Comparison of ENCODE assay signal across 1 cellular context in genomic region chr5:40797273-40798011, GRCh38.
TF ChIP-seq lines count a peak whose summit lies in the region.

No MANE protein-coding gene starts in this region.

TF ChIP-seq in K562, 482 proteins besides CTCF, POLR2A, EP300 and RAD21 (continued from another document):
- TF ChIP-seq RFX1 (IDR thresholded peaks at IDR 0.05) (peak; percentile 81), NFIX (CRISPR knock-in tag; IDR thresholded peaks at IDR 0.05; ENCODE audit: low read depth) (peak; percentile 44; the same call in 1 of the 2 replicates), CTBP1 (IDR thresholded peaks at IDR 0.05; ENCODE audit: borderline replicate concordance) (peak; percentile 76; the same call in 1 of the 2 replicates)
- TF ChIP-seq, protein P1, sequence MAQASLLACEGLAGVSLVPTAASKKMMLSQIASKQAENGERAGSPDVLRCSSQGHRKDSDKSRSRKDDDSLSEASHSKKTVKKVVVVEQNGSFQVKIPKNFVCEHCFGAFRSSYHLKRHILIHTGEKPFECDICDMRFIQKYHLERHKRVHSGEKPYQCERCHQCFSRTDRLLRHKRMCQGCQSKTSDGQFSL (CRISPR knock-in tag; IDR thresholded peaks at IDR 0.05), result no peak
- TF ChIP-seq, protein P1 (tag; IDR thresholded peaks at IDR 0.05), result peak in 1 of 2 experiments; percentile 51; a peak in 1 of 4 replicates
